In the genomic region with DNA sequence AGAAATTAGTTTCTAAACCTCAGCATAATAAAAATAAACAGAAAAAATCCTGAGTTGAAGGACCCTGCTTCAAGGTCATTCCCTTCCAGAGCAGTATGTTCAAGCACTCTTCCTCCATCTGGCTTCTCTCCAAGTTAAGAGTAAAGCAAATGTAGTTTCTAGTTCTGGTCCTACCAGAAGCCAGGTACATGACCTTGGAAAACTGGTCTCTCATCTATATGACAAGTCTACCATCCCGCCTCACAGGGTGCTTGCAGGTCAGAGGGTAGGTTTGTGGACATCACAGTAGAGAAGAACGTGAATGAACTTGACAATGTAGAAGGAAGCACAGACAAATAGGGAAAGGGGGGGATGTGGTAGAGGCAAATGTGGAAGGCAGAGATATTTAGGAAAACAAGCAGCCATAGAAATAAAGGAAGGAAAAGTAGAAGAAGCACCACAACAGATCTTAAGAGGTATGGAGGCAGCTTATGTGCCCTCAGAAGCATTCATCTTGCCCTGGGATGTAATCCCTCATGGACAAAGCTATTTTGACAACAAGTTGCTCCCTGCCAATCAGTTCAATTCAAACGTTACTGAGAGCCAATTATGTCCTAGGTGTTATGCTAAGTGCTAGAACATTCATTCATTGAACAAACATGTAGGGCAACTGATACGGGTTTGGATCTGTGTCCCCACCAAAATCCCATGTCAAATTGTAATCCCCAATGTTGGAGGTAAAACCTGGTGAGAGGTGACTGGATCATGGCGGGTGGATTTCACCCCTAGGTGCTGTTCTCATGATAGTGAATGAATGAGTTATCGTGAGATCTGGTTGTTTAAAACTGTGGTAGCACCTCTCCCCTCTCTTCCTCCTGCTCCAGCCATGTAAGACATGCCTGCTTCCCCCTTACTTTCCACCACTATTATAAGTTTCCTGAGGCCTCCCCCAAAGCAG, we compare ENCODE assay signal across 1 cellular context.
A peak's percentile ranks its signal among the peaks of the same experiment; 100 is the strongest.
TF ChIP-seq lines count a peak whose summit lies in the region.

No MANE protein-coding gene starts in this region.

TF ChIP-seq in HepG2, 621 proteins besides CTCF, POLR2A, EP300 and RAD21 (continues in another document):
- TF ChIP-seq ATF7 (IDR thresholded peaks at IDR 0.05) (no peak), ATF7 (CRISPR knock-in tag; IDR thresholded peaks at IDR 0.05) (no peak), ZNF101 (CRISPR knock-in tag; IDR thresholded peaks at IDR 0.05; ENCODE audit: borderline replicate concordance, low read depth) (no peak), NFIC (IDR thresholded peaks at IDR 0.05; ENCODE audit: low read length) (no peak), TOPORS (CRISPR knock-in tag; IDR thresholded peaks at IDR 0.05) (no peak), ZNF354B (CRISPR knock-in tag; IDR thresholded peaks at IDR 0.05) (no peak), FOXP1 (IDR thresholded peaks at IDR 0.05) (no peak), FOXP1 (CRISPR knock-in tag; IDR thresholded peaks at IDR 0.05) (peak; percentile 17; the same call in 1 of the 2 replicates), CBX5 (CRISPR knock-in tag; IDR thresholded peaks at IDR 0.05; ENCODE audit: borderline replicate concordance) (peak; percentile 27; the same call in 1 of the 2 replicates), ATF1 (CRISPR knock-in tag; IDR thresholded peaks at IDR 0.05) (no peak), ZNF577 (CRISPR knock-in tag; IDR thresholded peaks at IDR 0.05; ENCODE audit: borderline replicate concordance, low read depth) (no peak), ATAD3A (CRISPR knock-in tag; IDR thresholded peaks at IDR 0.05) (no peak), FOXO1 (CRISPR knock-in tag; IDR thresholded peaks at IDR 0.05) (no peak), ZNF83 (CRISPR knock-in tag; IDR thresholded peaks at IDR 0.05; ENCODE audit: borderline replicate concordance) (no peak), MEIS1 (CRISPR knock-in tag; IDR thresholded peaks at IDR 0.05; ENCODE audit: borderline replicate concordance) (no peak), SKI (IDR thresholded peaks at IDR 0.05; ENCODE audit: partially characterized antibody) (peak; percentile 80), ERF (CRISPR knock-in tag; IDR thresholded peaks at IDR 0.05) (no peak), CREB1 (IDR thresholded peaks at IDR 0.05) (no peak), CREB1 (CRISPR knock-in tag; IDR thresholded peaks at IDR 0.05) (peak; percentile 39; the same call in 1 of the 2 replicates), ATRX (CRISPR knock-in tag; IDR thresholded peaks at IDR 0.05; ENCODE audit: borderline replicate concordance) (no peak), ZNF326 (CRISPR knock-in tag; IDR thresholded peaks at IDR 0.05; ENCODE audit: borderline replicate concordance) (no peak), ZNF256 (CRISPR knock-in tag; conservative IDR thresholded peaks at IDR 0.05) (no peak), PAF1 (CRISPR knock-in tag; IDR thresholded peaks at IDR 0.05) (no peak), FOXA3 (CRISPR knock-in tag; IDR thresholded peaks at IDR 0.05) (peak; percentile 43), RBM39 (IDR thresholded peaks at IDR 0.05; ENCODE audit: low read depth, low read length, poor library complexity, severe bottlenecking) (no peak), KLF11 (CRISPR knock-in tag; IDR thresholded peaks at IDR 0.05) (no peak), SMYD3 (CRISPR knock-in tag; IDR thresholded peaks at IDR 0.05) (no peak), ZNF205 (CRISPR knock-in tag; IDR thresholded peaks at IDR 0.05) (peak; percentile 97), ZNF496 (CRISPR knock-in tag; IDR thresholded peaks at IDR 0.05; ENCODE audit: insufficient replicate concordance) (no peak), HDAC2 (CRISPR knock-in tag; IDR thresholded peaks at IDR 0.05) (peak; percentile 39; the same call in 1 of the 2 replicates), FOXK1 (CRISPR knock-in tag; IDR thresholded peaks at IDR 0.05; ENCODE audit: borderline replicate concordance, low read depth) (peak; percentile 34; the same call in 1 of the 2 replicates), SAP130 (CRISPR knock-in tag; IDR thresholded peaks at IDR 0.05; ENCODE audit: low read depth) (0 out of 2 replicates have a peak, but pooled peaks have one; percentile 14)
- TF ChIP-seq, protein P1, sequence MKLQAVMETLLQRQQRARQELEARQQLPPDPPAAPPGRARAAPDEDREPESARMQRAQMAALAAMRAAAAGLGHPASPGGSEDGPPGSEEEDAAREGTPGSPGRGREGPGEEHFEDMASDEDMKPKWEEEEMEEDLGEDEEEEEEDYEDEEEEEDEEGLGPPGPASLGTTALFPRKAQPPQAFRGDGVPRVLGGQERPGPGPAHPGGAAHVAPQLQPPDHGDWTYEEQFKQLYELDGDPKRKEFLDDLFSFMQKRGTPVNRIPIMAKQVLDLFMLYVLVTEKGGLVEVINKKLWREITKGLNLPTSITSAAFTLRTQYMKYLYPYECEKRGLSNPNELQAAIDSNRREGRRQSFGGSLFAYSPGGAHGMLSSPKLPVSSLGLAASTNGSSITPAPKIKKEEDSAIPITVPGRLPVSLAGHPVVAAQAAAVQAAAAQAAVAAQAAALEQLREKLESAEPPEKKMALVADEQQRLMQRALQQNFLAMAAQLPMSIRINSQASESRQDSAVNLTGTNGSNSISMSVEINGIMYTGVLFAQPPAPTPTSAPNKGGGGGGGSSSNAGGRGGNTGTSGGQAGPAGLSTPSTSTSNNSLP (IDR thresholded peaks at IDR 0.05; ENCODE audit: low read depth, low read length) = no peak
- TF ChIP-seq, protein P2, sequence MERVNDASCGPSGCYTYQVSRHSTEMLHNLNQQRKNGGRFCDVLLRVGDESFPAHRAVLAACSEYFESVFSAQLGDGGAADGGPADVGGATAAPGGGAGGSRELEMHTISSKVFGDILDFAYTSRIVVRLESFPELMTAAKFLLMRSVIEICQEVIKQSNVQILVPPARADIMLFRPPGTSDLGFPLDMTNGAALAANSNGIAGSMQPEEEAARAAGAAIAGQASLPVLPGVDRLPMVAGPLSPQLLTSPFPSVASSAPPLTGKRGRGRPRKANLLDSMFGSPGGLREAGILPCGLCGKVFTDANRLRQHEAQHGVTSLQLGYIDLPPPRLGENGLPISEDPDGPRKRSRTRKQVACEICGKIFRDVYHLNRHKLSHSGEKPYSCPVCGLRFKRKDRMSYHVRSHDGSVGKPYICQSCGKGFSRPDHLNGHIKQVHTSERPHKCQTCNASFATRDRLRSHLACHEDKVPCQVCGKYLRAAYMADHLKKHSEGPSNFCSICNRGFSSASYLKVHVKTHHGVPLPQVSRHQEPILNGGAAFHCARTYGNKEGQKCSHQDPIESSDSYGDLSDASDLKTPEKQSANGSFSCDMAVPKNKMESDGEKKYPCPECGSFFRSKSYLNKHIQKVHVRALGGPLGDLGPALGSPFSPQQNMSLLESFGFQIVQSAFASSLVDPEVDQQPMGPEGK (CRISPR knock-in tag; IDR thresholded peaks at IDR 0.05) = 0 out of 2 replicates have a peak, but pooled peaks have one; percentile 35
- TF ChIP-seq, protein P3, sequence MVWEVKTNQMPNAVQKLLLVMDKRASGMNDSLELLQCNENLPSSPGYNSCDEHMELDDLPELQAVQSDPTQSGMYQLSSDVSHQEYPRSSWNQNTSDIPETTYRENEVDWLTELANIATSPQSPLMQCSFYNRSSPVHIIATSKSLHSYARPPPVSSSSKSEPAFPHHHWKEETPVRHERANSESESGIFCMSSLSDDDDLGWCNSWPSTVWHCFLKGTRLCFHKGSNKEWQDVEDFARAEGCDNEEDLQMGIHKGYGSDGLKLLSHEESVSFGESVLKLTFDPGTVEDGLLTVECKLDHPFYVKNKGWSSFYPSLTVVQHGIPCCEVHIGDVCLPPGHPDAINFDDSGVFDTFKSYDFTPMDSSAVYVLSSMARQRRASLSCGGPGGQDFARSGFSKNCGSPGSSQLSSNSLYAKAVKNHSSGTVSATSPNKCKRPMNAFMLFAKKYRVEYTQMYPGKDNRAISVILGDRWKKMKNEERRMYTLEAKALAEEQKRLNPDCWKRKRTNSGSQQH (CRISPR knock-in tag; IDR thresholded peaks at IDR 0.05; ENCODE audit: low read depth) = no peak
- TF ChIP-seq, protein P4, sequence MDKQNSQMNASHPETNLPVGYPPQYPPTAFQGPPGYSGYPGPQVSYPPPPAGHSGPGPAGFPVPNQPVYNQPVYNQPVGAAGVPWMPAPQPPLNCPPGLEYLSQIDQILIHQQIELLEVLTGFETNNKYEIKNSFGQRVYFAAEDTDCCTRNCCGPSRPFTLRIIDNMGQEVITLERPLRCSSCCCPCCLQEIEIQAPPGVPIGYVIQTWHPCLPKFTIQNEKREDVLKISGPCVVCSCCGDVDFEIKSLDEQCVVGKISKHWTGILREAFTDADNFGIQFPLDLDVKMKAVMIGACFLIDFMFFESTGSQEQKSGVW (CRISPR knock-in tag; IDR thresholded peaks at IDR 0.05; ENCODE audit: borderline replicate concordance) = no peak
- TF ChIP-seq, protein P5, sequence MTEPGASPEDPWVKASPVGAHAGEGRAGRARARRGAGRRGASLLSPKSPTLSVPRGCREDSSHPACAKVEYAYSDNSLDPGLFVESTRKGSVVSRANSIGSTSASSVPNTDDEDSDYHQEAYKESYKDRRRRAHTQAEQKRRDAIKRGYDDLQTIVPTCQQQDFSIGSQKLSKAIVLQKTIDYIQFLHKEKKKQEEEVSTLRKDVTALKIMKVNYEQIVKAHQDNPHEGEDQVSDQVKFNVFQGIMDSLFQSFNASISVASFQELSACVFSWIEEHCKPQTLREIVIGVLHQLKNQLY (CRISPR knock-in tag; IDR thresholded peaks at IDR 0.05) = 0 out of 2 replicates have a peak, but pooled peaks have one; percentile 24
- TF ChIP-seq, protein P6, sequence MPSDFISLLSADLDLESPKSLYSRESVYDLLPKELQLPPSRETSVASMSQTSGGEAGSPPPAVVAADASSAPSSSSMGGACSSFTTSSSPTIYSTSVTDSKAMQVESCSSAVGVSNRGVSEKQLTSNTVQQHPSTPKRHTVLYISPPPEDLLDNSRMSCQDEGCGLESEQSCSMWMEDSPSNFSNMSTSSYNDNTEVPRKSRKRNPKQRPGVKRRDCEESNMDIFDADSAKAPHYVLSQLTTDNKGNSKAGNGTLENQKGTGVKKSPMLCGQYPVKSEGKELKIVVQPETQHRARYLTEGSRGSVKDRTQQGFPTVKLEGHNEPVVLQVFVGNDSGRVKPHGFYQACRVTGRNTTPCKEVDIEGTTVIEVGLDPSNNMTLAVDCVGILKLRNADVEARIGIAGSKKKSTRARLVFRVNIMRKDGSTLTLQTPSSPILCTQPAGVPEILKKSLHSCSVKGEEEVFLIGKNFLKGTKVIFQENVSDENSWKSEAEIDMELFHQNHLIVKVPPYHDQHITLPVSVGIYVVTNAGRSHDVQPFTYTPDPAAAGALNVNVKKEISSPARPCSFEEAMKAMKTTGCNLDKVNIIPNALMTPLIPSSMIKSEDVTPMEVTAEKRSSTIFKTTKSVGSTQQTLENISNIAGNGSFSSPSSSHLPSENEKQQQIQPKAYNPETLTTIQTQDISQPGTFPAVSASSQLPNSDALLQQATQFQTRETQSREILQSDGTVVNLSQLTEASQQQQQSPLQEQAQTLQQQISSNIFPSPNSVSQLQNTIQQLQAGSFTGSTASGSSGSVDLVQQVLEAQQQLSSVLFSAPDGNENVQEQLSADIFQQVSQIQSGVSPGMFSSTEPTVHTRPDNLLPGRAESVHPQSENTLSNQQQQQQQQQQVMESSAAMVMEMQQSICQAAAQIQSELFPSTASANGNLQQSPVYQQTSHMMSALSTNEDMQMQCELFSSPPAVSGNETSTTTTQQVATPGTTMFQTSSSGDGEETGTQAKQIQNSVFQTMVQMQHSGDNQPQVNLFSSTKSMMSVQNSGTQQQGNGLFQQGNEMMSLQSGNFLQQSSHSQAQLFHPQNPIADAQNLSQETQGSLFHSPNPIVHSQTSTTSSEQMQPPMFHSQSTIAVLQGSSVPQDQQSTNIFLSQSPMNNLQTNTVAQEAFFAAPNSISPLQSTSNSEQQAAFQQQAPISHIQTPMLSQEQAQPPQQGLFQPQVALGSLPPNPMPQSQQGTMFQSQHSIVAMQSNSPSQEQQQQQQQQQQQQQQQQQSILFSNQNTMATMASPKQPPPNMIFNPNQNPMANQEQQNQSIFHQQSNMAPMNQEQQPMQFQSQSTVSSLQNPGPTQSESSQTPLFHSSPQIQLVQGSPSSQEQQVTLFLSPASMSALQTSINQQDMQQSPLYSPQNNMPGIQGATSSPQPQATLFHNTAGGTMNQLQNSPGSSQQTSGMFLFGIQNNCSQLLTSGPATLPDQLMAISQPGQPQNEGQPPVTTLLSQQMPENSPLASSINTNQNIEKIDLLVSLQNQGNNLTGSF (CRISPR knock-in tag; IDR thresholded peaks at IDR 0.05) = no peak
- TF ChIP-seq, protein P7, sequence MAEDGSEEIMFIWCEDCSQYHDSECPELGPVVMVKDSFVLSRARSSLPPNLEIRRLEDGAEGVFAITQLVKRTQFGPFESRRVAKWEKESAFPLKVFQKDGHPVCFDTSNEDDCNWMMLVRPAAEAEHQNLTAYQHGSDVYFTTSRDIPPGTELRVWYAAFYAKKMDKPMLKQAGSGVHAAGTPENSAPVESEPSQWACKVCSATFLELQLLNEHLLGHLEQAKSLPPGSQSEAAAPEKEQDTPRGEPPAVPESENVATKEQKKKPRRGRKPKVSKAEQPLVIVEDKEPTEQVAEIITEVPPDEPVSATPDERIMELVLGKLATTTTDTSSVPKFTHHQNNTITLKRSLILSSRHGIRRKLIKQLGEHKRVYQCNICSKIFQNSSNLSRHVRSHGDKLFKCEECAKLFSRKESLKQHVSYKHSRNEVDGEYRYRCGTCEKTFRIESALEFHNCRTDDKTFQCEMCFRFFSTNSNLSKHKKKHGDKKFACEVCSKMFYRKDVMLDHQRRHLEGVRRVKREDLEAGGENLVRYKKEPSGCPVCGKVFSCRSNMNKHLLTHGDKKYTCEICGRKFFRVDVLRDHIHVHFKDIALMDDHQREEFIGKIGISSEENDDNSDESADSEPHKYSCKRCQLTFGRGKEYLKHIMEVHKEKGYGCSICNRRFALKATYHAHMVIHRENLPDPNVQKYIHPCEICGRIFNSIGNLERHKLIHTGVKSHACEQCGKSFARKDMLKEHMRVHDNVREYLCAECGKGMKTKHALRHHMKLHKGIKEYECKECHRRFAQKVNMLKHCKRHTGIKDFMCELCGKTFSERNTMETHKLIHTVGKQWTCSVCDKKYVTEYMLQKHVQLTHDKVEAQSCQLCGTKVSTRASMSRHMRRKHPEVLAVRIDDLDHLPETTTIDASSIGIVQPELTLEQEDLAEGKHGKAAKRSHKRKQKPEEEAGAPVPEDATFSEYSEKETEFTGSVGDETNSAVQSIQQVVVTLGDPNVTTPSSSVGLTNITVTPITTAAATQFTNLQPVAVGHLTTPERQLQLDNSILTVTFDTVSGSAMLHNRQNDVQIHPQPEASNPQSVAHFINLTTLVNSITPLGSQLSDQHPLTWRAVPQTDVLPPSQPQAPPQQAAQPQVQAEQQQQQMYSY (CRISPR knock-in tag; IDR thresholded peaks at IDR 0.05) = peak; percentile 89
